ENCODE assay signal across 7 cellular contexts in genomic region chr2:118855451-118856279, GRCh38. TPM values are rescaled to one million over a fixed set of nuclear protein-coding genes. Genes with fewer than 3 reads are reported as not detected.
DNase-seq lines count a peak whose midpoint lies in the region; ATAC-seq and TF ChIP-seq lines count a peak whose summit lies in the region.

No MANE protein-coding gene starts in this region.

- H3K4me3 Mint-ChIP-seq in MCF 10A (ENCODE audit: unreplicated experiment): no peak overlapping the region

- H3K4me1 Mint-ChIP-seq in MCF 10A (ENCODE audit: insufficient read depth, unreplicated experiment): no peaks in the 10 kb centered on the region

- peak; percentile 94 for TF ChIP-seq CTCF in GM13976 (IDR thresholded peaks at IDR 0.05; ENCODE audit: borderline replicate concordance, control extremely low read depth, extremely low read depth, insufficient read depth, missing control alignments)
- TF ChIP-seq CTCF in MCF 10A (IDR thresholded peaks at IDR 0.05; ENCODE audit: unreplicated experiment): peak; percentile 99

- peaks cover 12% of the 10 kb centered on the region for H3K27me3 Mint-ChIP-seq in MCF 10A (ENCODE audit: insufficient read depth, unreplicated experiment)

- no peaks in the 10 kb centered on the region for H3K9me3 Mint-ChIP-seq in MCF 10A (ENCODE audit: unreplicated experiment)

- H3K27ac Mint-ChIP-seq in MCF 10A (ENCODE audit: low read depth, unreplicated experiment): no peak overlapping the region

- in situ Hi-C loops in GM13976 (cut with MboI; ENCODE audit: low sequenced_read_pairs, unreplicated experiment): loop anchor here (10.0 to 25.0 kb wide), 2 partner anchors 631 to 818 kb away; no protein-coding TSS in a partner anchor

- CTCF ChIA-PET in MCF 10A (lab: Yijun Ruan, JAX): interaction anchor here (0.5 to 8.0 kb wide), 60 partner anchors 9 to 809 kb away, joined by 3 to 122 read pairs (median 4); no protein-coding TSS in a partner anchor

- DNase-seq in GM13976 (ENCODE audit: low spot score) (peak; percentile 93), NCI-H128 (lab: John Stamatoyannopoulos, UW; ENCODE audit: unreplicated experiment) (peak; percentile 45), UCSD-AML1 (lab: John Stamatoyannopoulos, UW; ENCODE audit: unreplicated experiment) (peak; percentile 78), MCF 10A (ENCODE audit: unreplicated experiment) (peak; percentile 70), iris pigment epithelial cell (ENCODE audit: low read depth) (peak; percentile 58)
- peak; percentile 73 to 83 (median 77) for DNase-seq in stimulated activated CD4-positive, alpha-beta T cell treated with anti-CD3 and anti-CD28 coated beads, Interleukin-12 subunit alpha, Interleukin-12 subunit beta, amount 100 ng/mL, for 48 hours (ENCODE audit: low read depth in 2 of 3, low spot score in 1 of 3)

- no TSS peak for BruUV-seq in MCF 10A (replicated peaks; lab: Mats Ljungman, UMichigan)

- POLR2A ChIA-PET in MCF 10A (lab: Yijun Ruan, JAX): no interaction called here

- no peaks in the 10 kb centered on the region for H3K36me3 Mint-ChIP-seq in MCF 10A (ENCODE audit: insufficient read depth, unreplicated experiment)

- ATAC-seq in HG02759 (IDR thresholded peaks at IDR 0.05; ENCODE audit: unreplicated experiment): peak; percentile 90

- intact Hi-C loops in MCF 10A (cut with micrococcal nuclease): loop anchor here (1.0 kb wide), 4 partner anchors 316 to 633 kb away; no protein-coding TSS in a partner anchor

RNA-seq across cellular contexts. Expression of gene EN1, which starts 8.2 kb away (rescaled TPM):
- total RNA-seq in MCF 10A (2022): not detected in 2 replicates

Comparison
In these comparisons a context has a peak if more than half of its experiments do, and no peak if none do; other contexts are left out.
1. Peak in every context shown above with its lines: DNase-seq and ATAC-seq.